In the genomic region with DNA sequence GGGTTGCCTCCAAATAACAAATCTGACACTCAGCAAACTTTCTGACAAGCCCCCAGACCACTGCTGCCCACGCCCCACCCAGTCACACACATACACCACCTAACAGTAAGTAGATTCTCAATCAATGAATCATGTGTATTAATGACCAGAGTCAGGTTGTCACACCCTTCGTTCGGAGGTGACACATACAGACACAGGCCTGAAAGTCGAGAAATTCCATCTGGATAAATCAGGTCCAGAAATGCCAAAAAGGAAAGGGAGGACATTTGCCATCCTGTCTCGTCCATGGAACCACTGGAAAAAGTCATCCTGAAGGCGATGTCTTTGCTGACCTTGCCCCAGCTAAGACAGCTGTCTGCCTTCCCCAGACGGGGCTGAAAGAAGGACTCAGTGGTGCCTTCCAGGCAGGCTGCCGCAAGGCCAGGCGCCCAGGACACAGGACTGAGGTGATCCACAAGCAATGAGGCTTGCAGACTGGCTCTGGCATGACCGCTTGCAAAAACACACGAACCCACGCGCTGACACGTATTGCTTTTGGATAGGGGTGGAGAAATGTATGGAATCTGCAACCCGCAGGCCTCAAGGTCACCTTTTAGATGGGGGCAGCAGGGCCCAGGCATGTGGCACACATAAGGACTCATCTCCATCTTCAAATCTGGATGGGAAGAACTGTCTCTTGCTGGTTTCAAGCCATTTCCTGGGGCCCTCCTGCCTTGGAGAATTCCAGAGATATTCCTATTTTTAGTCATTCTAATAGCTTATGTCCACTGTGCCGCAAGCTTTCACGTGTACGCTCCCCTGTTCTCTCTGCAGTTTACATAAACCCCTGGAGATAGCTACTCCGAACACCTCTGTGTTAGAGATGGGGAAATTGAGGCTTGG, we compare ENCODE assay signal across 10 cellular contexts. TPM values are rescaled to one million over a fixed set of nuclear protein-coding genes. Genes with fewer than 3 reads are reported as not detected.
DNase-seq lines count a peak whose midpoint lies in the region; ATAC-seq and TF ChIP-seq lines count a peak whose summit lies in the region.
"Had no signal": no experiment of that assay in that cellular context is flagged by ENCODE, and none has a peak within 500 bp of the region (broad histone marks: within the 10 kb centered on the region; RNA-seq: fewer than 3 reads in every experiment).

No MANE protein-coding gene starts in this region.

- H3K9me3 ChIP-seq in stomach: no peaks in the 10 kb centered on the region

- H3K36me3 ChIP-seq in stomach: no peaks in the 10 kb centered on the region

- 71 to 79% (median 76%) methylated on average over 18 to 19 of the region's 19 CpGs for WGBS in stomach, 5 donors

- no peaks in the 10 kb centered on the region for H3K27me3 ChIP-seq in stomach

- peak overlapping the region; percentile 84 for H3K4me3 Mint-ChIP-seq in activated T-cell treated with anti-CD3 and anti-CD28 coated beads, Interleukin-2, amount 50 U/mL, for 24 hours
- H3K4me3 Mint-ChIP-seq in activated naive CD4-positive, alpha-beta T cell treated with anti-CD3 and anti-CD28 coated beads, Interleukin-2, amount 10 ng/mL, durations not matched to agents 7 days and 5 days: no peak overlapping the region

- H3K27me3 Mint-ChIP-seq in activated T-cell treated with anti-CD3 and anti-CD28 coated beads, Interleukin-2, amount 50 U/mL, for 24 hours: no peaks in the 10 kb centered on the region
- no peaks in the 10 kb centered on the region for H3K27me3 Mint-ChIP-seq in activated naive CD4-positive, alpha-beta T cell treated with anti-CD3 and anti-CD28 coated beads, Interleukin-2, amount 10 ng/mL, durations not matched to agents 7 days and 5 days

- CTCF ChIA-PET in activated naive CD4-positive, alpha-beta T cell treated with anti-CD3 and anti-CD28 coated beads, Interleukin-2, amount 10 ng/mL, durations not matched to agents 7 days and 5 days (lab: Charles Lee): interaction anchor here (1.6 kb wide), 1 partner anchor 8 kb away, joined by 4 read pairs; no protein-coding TSS in a partner anchor

- TF ChIP-seq POLR2A in stomach (IDR thresholded peaks at IDR 0.05): no peak

- H3K27ac Mint-ChIP-seq in activated T-cell treated with anti-CD3 and anti-CD28 coated beads, Interleukin-2, amount 50 U/mL, for 24 hours: peak overlapping the region; percentile 100
- peak overlapping the region; percentile 3 for H3K27ac Mint-ChIP-seq in activated naive CD4-positive, alpha-beta T cell treated with anti-CD3 and anti-CD28 coated beads, Interleukin-2, amount 10 ng/mL, durations not matched to agents 7 days and 5 days

- peak overlapping the region in 4 of 5 donors; percentile 44 to 64 (median 52) for H3K27ac ChIP-seq in stomach

- DNase-seq in activated T-cell treated with anti-CD3 and anti-CD28 coated beads, Interleukin-2, amount 50 U/mL, for 24 hours: no peak
- DNase-seq in activated T-cell treated with anti-CD3 and anti-CD28 coated beads for 4 hours (no peak), hepatic stellate cell (ENCODE audit: low spot score) (peak; percentile 72), stomach (no peak), NCI-H187 treated with DMSO at 0.1 percent for 48 hours (lab: John Stamatoyannopoulos, UW) (no peak), NCI-H1105 (lab: John Stamatoyannopoulos, UW) (no peak)
- DNase-seq in activated naive CD4-positive, alpha-beta T cell treated with anti-CD3 and anti-CD28 coated beads, Interleukin-2, amount 10 ng/mL, durations not matched to agents 7 days and 5 days: no peak
- DNase-seq: AML-193 had no signal

- peaks cover 39 to 92% (median 54%) of the 10 kb centered on the region in 4 donors for H3K4me1 ChIP-seq in stomach

- no peaks in the 10 kb centered on the region for H3K9me3 Mint-ChIP-seq in activated T-cell treated with anti-CD3 and anti-CD28 coated beads, Interleukin-2, amount 50 U/mL, for 24 hours
- no peaks in the 10 kb centered on the region for H3K9me3 Mint-ChIP-seq in activated naive CD4-positive, alpha-beta T cell treated with anti-CD3 and anti-CD28 coated beads, Interleukin-2, amount 10 ng/mL, durations not matched to agents 7 days and 5 days

- peaks cover 97% of the 10 kb centered on the region for H3K4me1 Mint-ChIP-seq in activated T-cell treated with anti-CD3 and anti-CD28 coated beads, Interleukin-2, amount 50 U/mL, for 24 hours (ENCODE audit: low read depth)
- H3K4me1 Mint-ChIP-seq in activated naive CD4-positive, alpha-beta T cell treated with anti-CD3 and anti-CD28 coated beads, Interleukin-2, amount 10 ng/mL, durations not matched to agents 7 days and 5 days: peaks cover 100% of the 10 kb centered on the region

- no peak for TF ChIP-seq EP300 in stomach (IDR thresholded peaks at IDR 0.05)

- H3K36me3 Mint-ChIP-seq in activated T-cell treated with anti-CD3 and anti-CD28 coated beads, Interleukin-2, amount 50 U/mL, for 24 hours (ENCODE audit: low read depth): peaks cover 77% of the 10 kb centered on the region
- H3K36me3 Mint-ChIP-seq in activated naive CD4-positive, alpha-beta T cell treated with anti-CD3 and anti-CD28 coated beads, Interleukin-2, amount 10 ng/mL, durations not matched to agents 7 days and 5 days: peaks cover 62% of the 10 kb centered on the region

- no peak for ATAC-seq in GM18502 (IDR thresholded peaks at IDR 0.05; ENCODE audit: poor library complexity, unreplicated experiment)

- TF ChIP-seq CTCF in stomach (IDR thresholded peaks at IDR 0.05): no peak

- intact Hi-C loops in stomach (cut with DNase I; ENCODE audit: low total_unique reads): no loop called here

- no peak overlapping the region for H3K4me3 ChIP-seq in stomach
- H3K4me3 ChIP-seq: lung had no signal

RNA-seq across cellular contexts. Expression of gene NFATC2, which starts 9.0 kb away (rescaled TPM):
- total RNA-seq in stomach: 10 to 100 TPM in 4 of 5 donors, 1 to 10 TPM in 1; 7.0 to 31.9 (median 11.4) TPM
- 1 to 10 TPM; 1.4 to 6.3 (median 3.2) TPM for polyA plus RNA-seq in stomach
